1 cellular context compared by ENCODE assay signal in the genomic region with DNA sequence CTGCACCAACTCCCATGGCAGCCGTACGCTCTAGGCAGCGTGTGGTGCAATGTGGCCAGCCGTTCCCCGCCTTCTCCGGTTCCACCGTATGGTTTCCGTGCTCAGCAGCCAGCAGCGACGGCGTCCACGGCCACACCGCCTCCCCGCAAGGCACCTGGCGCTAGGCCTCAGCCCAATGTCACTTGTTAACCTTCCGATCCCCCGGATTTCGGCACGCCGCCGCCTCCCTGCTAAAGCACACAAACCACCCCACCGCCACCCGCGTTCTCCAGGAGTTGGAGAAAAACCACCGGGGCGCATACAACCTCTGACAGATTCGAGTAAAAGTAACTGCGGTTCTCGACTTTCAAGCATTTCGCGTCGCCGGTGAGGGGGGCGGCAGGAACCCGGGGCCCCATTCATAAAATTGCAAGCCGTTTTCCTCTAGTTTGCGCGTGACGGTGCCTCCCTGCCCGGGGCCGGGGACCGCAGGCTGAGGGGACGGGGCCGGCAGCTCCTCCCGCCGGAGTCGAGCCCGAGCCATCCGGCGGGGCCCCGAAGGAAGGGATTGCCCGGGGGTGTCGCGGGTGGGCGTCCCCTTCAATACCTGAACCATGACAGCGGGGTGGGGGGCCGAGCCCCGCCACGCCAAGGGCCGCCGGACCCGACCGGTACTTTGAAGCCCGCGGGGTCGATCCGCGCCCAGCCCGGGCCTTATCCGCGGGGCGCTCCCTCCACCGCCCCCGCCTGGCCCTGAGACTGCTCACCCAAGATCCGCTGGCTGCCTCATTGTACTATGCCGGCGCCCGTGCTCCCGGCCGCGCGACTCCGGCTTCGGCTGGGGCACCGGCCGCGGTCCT.
TF ChIP-seq lines count a peak whose summit lies in the region.

A gene with protein sequence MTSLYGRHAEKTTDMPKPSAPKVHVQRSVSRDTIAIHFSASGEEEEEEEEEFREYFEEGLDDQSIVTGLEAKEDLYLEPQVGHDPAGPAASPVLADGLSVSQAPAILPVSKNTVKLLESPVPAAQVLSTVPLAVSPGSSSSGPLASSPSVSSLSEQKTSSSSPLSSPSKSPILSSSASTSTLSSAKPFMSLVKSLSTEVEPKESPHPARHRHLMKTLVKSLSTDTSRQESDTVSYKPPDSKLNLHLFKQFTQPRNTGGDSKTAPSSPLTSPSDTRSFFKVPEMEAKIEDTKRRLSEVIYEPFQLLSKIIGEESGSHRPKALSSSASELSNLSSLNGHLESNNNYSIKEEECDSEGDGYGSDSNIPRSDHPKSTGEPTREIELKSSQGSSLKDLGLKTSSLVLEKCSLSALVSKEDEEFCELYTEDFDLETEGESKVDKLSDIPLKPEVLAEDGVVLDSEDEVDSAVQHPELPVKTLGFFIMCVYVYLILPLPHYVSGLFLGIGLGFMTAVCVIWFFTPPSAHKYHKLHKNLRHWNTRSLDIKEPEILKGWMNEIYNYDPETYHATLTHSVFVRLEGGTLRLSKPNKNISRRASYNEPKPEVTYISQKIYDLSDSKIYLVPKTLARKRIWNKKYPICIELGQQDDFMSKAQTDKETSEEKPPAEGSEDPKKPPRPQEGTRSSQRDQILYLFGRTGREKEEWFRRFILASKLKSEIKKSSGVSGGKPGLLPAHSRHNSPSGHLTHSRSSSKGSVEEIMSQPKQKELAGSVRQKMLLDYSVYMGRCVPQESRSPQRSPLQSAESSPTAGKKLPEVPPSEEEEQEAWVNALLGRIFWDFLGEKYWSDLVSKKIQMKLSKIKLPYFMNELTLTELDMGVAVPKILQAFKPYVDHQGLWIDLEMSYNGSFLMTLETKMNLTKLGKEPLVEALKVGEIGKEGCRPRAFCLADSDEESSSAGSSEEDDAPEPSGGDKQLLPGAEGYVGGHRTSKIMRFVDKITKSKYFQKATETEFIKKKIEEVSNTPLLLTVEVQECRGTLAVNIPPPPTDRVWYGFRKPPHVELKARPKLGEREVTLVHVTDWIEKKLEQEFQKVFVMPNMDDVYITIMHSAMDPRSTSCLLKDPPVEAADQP (minus strand): TSS at position 839 of the 839 bp plus-strand sequence. CDS start 49,043 bp downstream, outside the sequence.

TF ChIP-seq in HepG2, 621 proteins besides CTCF, POLR2A, EP300 and RAD21 (continued from another document and continues in another):
- TF ChIP-seq ZNF292 (CRISPR knock-in tag; IDR thresholded peaks at IDR 0.05; ENCODE audit: borderline replicate concordance, low read depth), result peak; percentile 87
- TF ChIP-seq U2AF1 (optimal IDR thresholded peaks at IDR 0.05; ENCODE audit: low read depth, low read length), result peak; percentile 78
- 0 out of 2 replicates have a peak, but pooled peaks have one; percentile 2 for TF ChIP-seq ZMYM4 (CRISPR knock-in tag; IDR thresholded peaks at IDR 0.05)
- TF ChIP-seq, protein P1, sequence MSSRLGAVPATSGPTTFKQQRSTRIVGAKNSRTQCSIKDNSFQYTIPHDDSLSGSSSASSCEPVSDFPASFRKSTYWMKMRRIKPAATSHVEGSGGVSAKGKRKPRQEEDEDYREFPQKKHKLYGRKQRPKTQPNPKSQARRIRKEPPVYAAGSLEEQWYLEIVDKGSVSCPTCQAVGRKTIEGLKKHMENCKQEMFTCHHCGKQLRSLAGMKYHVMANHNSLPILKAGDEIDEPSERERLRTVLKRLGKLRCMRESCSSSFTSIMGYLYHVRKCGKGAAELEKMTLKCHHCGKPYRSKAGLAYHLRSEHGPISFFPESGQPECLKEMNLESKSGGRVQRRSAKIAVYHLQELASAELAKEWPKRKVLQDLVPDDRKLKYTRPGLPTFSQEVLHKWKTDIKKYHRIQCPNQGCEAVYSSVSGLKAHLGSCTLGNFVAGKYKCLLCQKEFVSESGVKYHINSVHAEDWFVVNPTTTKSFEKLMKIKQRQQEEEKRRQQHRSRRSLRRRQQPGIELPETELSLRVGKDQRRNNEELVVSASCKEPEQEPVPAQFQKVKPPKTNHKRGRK (CRISPR knock-in tag; IDR thresholded peaks at IDR 0.05), result no peak
- TF ChIP-seq, protein P2, sequence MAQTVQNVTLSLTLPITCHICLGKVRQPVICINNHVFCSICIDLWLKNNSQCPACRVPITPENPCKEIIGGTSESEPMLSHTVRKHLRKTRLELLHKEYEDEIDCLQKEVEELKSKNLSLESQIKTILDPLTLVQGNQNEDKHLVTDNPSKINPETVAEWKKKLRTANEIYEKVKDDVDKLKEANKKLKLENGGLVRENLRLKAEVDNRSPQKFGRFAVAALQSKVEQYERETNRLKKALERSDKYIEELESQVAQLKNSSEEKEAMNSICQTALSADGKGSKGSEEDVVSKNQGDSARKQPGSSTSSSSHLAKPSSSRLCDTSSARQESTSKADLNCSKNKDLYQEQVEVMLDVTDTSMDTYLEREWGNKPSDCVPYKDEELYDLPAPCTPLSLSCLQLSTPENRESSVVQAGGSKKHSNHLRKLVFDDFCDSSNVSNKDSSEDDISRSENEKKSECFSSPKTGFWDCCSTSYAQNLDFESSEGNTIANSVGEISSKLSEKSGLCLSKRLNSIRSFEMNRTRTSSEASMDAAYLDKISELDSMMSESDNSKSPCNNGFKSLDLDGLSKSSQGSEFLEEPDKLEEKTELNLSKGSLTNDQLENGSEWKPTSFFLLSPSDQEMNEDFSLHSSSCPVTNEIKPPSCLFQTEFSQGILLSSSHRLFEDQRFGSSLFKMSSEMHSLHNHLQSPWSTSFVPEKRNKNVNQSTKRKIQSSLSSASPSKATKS (CRISPR knock-in tag; IDR thresholded peaks at IDR 0.05), result no peak
- no peak for TF ChIP-seq ATF7 (IDR thresholded peaks at IDR 0.05)
- TF ChIP-seq ATF7 (CRISPR knock-in tag; IDR thresholded peaks at IDR 0.05), result no peak; the same call in 1 of the 2 replicates
- peak; percentile 13 for TF ChIP-seq FOXO1 (CRISPR knock-in tag; IDR thresholded peaks at IDR 0.05)
- TF ChIP-seq FOSL2 (CRISPR knock-in tag; IDR thresholded peaks at IDR 0.05), result peak; percentile 23; the same call in 1 of the 2 replicates
- TF ChIP-seq, protein P3, sequence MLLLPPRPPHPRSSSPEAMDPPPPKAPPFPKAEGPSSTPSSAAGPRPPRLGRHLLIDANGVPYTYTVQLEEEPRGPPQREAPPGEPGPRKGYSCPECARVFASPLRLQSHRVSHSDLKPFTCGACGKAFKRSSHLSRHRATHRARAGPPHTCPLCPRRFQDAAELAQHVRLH (CRISPR knock-in tag; IDR thresholded peaks at IDR 0.05; ENCODE audit: borderline replicate concordance, low read depth), result no peak; the same call in 1 of the 2 replicates
- peak; percentile 74; the same call in 1 of the 2 replicates for TF ChIP-seq KAT7 (CRISPR knock-in tag; IDR thresholded peaks at IDR 0.05; ENCODE audit: borderline replicate concordance)
- no peak for TF ChIP-seq SP5 (CRISPR knock-in tag; IDR thresholded peaks at IDR 0.05; ENCODE audit: borderline replicate concordance, low read depth)
- TF ChIP-seq PHF20 (CRISPR knock-in tag; IDR thresholded peaks at IDR 0.05), result peak; percentile 54; the same call in 1 of the 2 replicates
- TF ChIP-seq ZNF724P (CRISPR knock-in tag; IDR thresholded peaks at IDR 0.05; ENCODE audit: borderline replicate concordance), result no peak
- no peak for TF ChIP-seq NPAS2 (CRISPR knock-in tag; IDR thresholded peaks at IDR 0.05; ENCODE audit: borderline replicate concordance)
- TF ChIP-seq KDM5B (CRISPR knock-in tag; IDR thresholded peaks at IDR 0.05; ENCODE audit: borderline replicate concordance), result peak; percentile 77
- TF ChIP-seq ZMAT3 (CRISPR knock-in tag; conservative IDR thresholded peaks at IDR 0.05), result peak; percentile 82
- TF ChIP-seq ARID2 (CRISPR knock-in tag; IDR thresholded peaks at IDR 0.05; ENCODE audit: borderline replicate concordance), result 0 out of 2 replicates have a peak, but pooled peaks have one; percentile 20
- no peak; the same call in 1 of the 2 replicates for TF ChIP-seq HNF4G (IDR thresholded peaks at IDR 0.05; ENCODE audit: borderline replicate concordance, low read depth, low read length)
- 0 out of 2 replicates have a peak, but pooled peaks have one; percentile 57 for TF ChIP-seq HNF4G (CRISPR knock-in tag; IDR thresholded peaks at IDR 0.05; ENCODE audit: borderline replicate concordance, low read depth)
- TF ChIP-seq ZBTB7A (CRISPR knock-in tag; IDR thresholded peaks at IDR 0.05), result no peak
- TF ChIP-seq ELF1 (CRISPR knock-in tag; IDR thresholded peaks at IDR 0.05), result no peak
- TF ChIP-seq ZNF567 (CRISPR knock-in tag; IDR thresholded peaks at IDR 0.05; ENCODE audit: borderline replicate concordance), result no peak
- TF ChIP-seq ZNF546 (CRISPR knock-in tag; conservative IDR thresholded peaks at IDR 0.05), result peak; percentile 13; the same call in 1 of the 2 replicates
- TF ChIP-seq ZNF569 (CRISPR knock-in tag; IDR thresholded peaks at IDR 0.05; ENCODE audit: borderline replicate concordance), result no peak
- no peak for TF ChIP-seq ZNF17 (CRISPR knock-in tag; IDR thresholded peaks at IDR 0.05)
- peak; percentile 73 for TF ChIP-seq MEIS1 (CRISPR knock-in tag; IDR thresholded peaks at IDR 0.05; ENCODE audit: borderline replicate concordance)
- TF ChIP-seq, protein P4, sequence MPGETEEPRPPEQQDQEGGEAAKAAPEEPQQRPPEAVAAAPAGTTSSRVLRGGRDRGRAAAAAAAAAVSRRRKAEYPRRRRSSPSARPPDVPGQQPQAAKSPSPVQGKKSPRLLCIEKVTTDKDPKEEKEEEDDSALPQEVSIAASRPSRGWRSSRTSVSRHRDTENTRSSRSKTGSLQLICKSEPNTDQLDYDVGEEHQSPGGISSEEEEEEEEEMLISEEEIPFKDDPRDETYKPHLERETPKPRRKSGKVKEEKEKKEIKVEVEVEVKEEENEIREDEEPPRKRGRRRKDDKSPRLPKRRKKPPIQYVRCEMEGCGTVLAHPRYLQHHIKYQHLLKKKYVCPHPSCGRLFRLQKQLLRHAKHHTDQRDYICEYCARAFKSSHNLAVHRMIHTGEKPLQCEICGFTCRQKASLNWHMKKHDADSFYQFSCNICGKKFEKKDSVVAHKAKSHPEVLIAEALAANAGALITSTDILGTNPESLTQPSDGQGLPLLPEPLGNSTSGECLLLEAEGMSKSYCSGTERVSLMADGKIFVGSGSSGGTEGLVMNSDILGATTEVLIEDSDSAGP (CRISPR knock-in tag; IDR thresholded peaks at IDR 0.05; ENCODE audit: borderline replicate concordance), result peak; percentile 85
- no peak for TF ChIP-seq NFE2L2 (IDR thresholded peaks at IDR 0.05; ENCODE audit: low read length)
- TF ChIP-seq, protein P5, sequence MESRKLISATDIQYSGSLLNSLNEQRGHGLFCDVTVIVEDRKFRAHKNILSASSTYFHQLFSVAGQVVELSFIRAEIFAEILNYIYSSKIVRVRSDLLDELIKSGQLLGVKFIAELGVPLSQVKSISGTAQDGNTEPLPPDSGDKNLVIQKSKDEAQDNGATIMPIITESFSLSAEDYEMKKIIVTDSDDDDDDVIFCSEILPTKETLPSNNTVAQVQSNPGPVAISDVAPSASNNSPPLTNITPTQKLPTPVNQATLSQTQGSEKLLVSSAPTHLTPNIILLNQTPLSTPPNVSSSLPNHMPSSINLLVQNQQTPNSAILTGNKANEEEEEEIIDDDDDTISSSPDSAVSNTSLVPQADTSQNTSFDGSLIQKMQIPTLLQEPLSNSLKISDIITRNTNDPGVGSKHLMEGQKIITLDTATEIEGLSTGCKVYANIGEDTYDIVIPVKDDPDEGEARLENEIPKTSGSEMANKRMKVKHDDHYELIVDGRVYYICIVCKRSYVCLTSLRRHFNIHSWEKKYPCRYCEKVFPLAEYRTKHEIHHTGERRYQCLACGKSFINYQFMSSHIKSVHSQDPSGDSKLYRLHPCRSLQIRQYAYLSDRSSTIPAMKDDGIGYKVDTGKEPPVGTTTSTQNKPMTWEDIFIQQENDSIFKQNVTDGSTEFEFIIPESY (CRISPR knock-in tag; IDR thresholded peaks at IDR 0.05), result no peak
- TF ChIP-seq, protein P6, sequence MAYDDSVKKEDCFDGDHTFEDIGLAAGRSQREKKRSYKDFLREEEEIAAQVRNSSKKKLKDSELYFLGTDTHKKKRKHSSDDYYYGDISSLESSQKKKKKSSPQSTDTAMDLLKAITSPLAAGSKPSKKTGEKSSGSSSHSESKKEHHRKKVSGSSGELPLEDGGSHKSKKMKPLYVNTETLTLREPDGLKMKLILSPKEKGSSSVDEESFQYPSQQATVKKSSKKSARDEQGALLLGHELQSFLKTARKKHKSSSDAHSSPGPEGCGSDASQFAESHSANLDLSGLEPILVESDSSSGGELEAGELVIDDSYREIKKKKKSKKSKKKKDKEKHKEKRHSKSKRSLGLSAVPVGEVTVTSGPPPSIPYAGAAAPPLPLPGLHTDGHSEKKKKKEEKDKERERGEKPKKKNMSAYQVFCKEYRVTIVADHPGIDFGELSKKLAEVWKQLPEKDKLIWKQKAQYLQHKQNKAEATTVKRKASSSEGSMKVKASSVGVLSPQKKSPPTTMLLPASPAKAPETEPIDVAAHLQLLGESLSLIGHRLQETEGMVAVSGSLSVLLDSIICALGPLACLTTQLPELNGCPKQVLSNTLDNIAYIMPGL (CRISPR knock-in tag; IDR thresholded peaks at IDR 0.05; ENCODE audit: borderline replicate concordance in 1 of 2, low read depth in 1 of 2), result peak; percentile 44 to 76; a peak in 2 of 4 replicates
